ENCODE assay signal across 20 cellular contexts in the genomic region with DNA sequence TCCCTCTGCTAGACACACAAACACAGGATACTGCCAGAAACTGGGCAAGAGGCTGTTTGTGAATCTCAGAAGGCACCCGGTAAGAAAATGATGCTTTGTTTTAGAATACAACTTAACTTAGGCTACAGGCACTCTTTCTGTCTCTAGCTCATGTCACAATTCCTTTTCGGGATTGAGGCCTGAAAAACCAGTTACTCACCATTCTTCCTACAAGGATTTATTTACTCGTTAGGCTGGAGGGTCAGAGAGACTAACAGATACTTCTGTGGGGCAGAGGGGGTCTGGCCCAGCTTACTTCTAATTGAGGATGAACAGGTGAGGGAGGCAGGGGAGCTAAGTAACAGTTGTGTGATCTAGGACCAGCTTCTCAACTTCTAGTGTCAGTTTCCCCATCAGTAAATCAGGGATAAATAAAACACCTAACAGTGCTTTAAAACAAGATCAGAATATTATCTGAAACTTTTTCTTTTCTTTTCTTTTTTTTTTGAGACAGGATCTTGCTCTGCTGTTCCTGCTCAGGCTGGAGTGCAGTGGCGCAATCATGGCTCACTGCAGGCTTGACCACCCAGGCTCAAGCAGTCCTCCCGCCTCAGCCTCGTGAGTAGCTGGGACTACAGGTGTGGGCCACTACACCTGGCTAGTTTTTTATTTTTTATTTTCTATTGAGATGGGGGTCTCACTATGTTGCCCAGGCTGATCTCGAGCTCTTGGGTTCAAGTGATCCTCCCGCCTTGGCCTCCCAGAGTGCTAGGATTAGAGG. TPM values are rescaled to one million over a fixed set of nuclear protein-coding genes. Genes with fewer than 3 reads are reported as not detected.
DNase-seq lines count a peak whose midpoint lies in the region; ATAC-seq and TF ChIP-seq lines count a peak whose summit lies in the region.
"Had no signal": no experiment of that assay in that cellular context is flagged by ENCODE, and none has a peak within 500 bp of the region (broad histone marks: within the 10 kb centered on the region; RNA-seq: fewer than 3 reads in every experiment).

No MANE protein-coding gene starts in this region.

- H3K4me1 Mint-ChIP-seq in effector memory CD8-positive, alpha-beta T cell (ENCODE audit: low read depth in 2 of 2): peaks cover 15 to 43% of the 10 kb centered on the region in 2 donors
- H3K4me1 Mint-ChIP-seq in glutamatergic neuron (ENCODE audit: low read depth, unreplicated experiment): peaks cover 4% of the 10 kb centered on the region

- H3K36me3 Mint-ChIP-seq in effector memory CD8-positive, alpha-beta T cell (ENCODE audit: insufficient read depth): no peaks in the 10 kb centered on the region
- no peaks in the 10 kb centered on the region for H3K36me3 Mint-ChIP-seq in glutamatergic neuron (ENCODE audit: unreplicated experiment)

- intact Hi-C loops in transverse colon (cut with DNase I; ENCODE audit: low total_unique reads): no loop called here

- DNase-seq in SIG-M5 treated with dmso at 0.1 percent for 504 hours (lab: John Stamatoyannopoulos, UW; ENCODE audit: unreplicated experiment) (peak; percentile 26), SIG-M5 (lab: John Stamatoyannopoulos, UW) (no peak), transverse colon (no peak), NCI-H1930 (lab: John Stamatoyannopoulos, UW) (no peak), glutamatergic neuron (no peak)
- no peak for DNase-seq in effector memory CD8-positive, alpha-beta T cell
- DNase-seq: activated CD4-positive, alpha-beta T cell treated with anti-CD3 and anti-CD28 coated beads, Interleukin-2, amount 50 U/mL, for 1 hour; activated naive CD8-positive, alpha-beta T cell treated with anti-CD3 and anti-CD28 coated beads, Interleukin-2, amount 10 ng/mL, durations not matched to agents 7 days and 5 days; DND-41; HFFc6; NCI-H187; NCI-H226; SHP77; stimulated activated CD4-positive, alpha-beta T cell treated with anti-CD3 and anti-CD28 coated beads, Interleukin-2, amount 100 ng/mL, for 48 hours; stimulated activated naive CD8-positive, alpha-beta T cell treated with anti-CD3 and anti-CD28 coated beads, Interleukin-15, Interleukin-2, amounts not matched to agents 100 U/mL and 50 U/mL, for 24 hours; T-cell; tibial artery had no signal

- 84 to 89% methylated on average over 8 of the region's 8 CpGs for WGBS in transverse colon (ENCODE audit: low coverage in 1 of 2), 2 donors

- peak overlapping the region; percentile 60 for H3K27ac ChIP-seq in muscle layer of duodenum (ENCODE audit: low read length)
- H3K27ac ChIP-seq in transverse colon: peak overlapping the region; percentile 13 to 63 (median 28)
- H3K27ac ChIP-seq: KMS-11, tibial artery had no signal

- TF ChIP-seq CTCF in transverse colon (IDR thresholded peaks at IDR 0.05) (no peak), glutamatergic neuron (IDR thresholded peaks at IDR 0.05; ENCODE audit: partially characterized antibody, unreplicated experiment) (no peak)

- no peak for ATAC-seq in effector memory CD8-positive, alpha-beta T cell (replicated peaks)
- no peak for ATAC-seq in GM18873 (IDR thresholded peaks at IDR 0.05; ENCODE audit: low FRiP score, unreplicated experiment)
- ATAC-seq: stimulated activated naive CD8-positive, alpha-beta T cell treated with anti-CD3 and anti-CD28 coated beads, Interleukin-15, Interleukin-2, amounts not matched to agents 100 U/mL and 50 U/mL, for 24 hours; T-cell had no signal

- no peak for TF ChIP-seq EP300 in transverse colon (IDR thresholded peaks at IDR 0.05; ENCODE audit: low read depth)

- in situ Hi-C loops in transverse colon (cut with MboI; ENCODE audit: low pct_ligation_motif_present in 1 of 4, low pct_unique_long_range_greater_than_20kb in 1 of 4, low sequenced_read_pairs in 3 of 4): no loop called here

- no peak overlapping the region for H3K4me3 ChIP-seq in muscle layer of duodenum (ENCODE audit: low read depth in 1 of 2, low read length in 2 of 2)
- no peak overlapping the region for H3K4me3 ChIP-seq in transverse colon
- H3K4me3 ChIP-seq: tibial artery had no signal

- H3K27me3 Mint-ChIP-seq in effector memory CD8-positive, alpha-beta T cell: no peaks in the 10 kb centered on the region
- no peaks in the 10 kb centered on the region for H3K27me3 Mint-ChIP-seq in glutamatergic neuron (ENCODE audit: unreplicated experiment)
- H3K27me3 Mint-ChIP-seq: activated naive CD8-positive, alpha-beta T cell treated with anti-CD3 and anti-CD28 coated beads, Interleukin-2, amount 10 ng/mL, durations not matched to agents 7 days and 5 days; T-cell had no signal

- H3K27me3 ChIP-seq in muscle layer of duodenum (ENCODE audit: low read depth, low read length) (no peaks in the 10 kb centered on the region), transverse colon (no peaks in the 10 kb centered on the region)
- H3K27me3 ChIP-seq: tibial artery had no signal

- H3K9me3 ChIP-seq in muscle layer of duodenum (ENCODE audit: control insufficient read depth in 1 of 2, low read length in 2 of 2) (no peaks in the 10 kb centered on the region), transverse colon (no peaks in the 10 kb centered on the region)
- H3K9me3 ChIP-seq: tibial artery had no signal

- peak overlapping the region; percentile 44 to 74 for H3K27ac Mint-ChIP-seq in effector memory CD8-positive, alpha-beta T cell
- H3K27ac Mint-ChIP-seq in glutamatergic neuron (ENCODE audit: unreplicated experiment): no peak overlapping the region
- H3K27ac Mint-ChIP-seq: activated naive CD8-positive, alpha-beta T cell treated with anti-CD3 and anti-CD28 coated beads, Interleukin-2, amount 10 ng/mL, durations not matched to agents 7 days and 5 days; HFFc6; T-cell had no signal

- H3K36me3 ChIP-seq in muscle layer of duodenum (ENCODE audit: control insufficient read depth in 1 of 2, insufficient read depth in 2 of 2, low read length in 2 of 2) (no peaks in the 10 kb centered on the region), transverse colon (no peaks in the 10 kb centered on the region)
- H3K36me3 ChIP-seq: tibial artery had no signal

- no peak for TF ChIP-seq POLR2A in transverse colon (IDR thresholded peaks at IDR 0.05)

- no peak overlapping the region for H3K4me3 Mint-ChIP-seq in effector memory CD8-positive, alpha-beta T cell
- no peak overlapping the region for H3K4me3 Mint-ChIP-seq in glutamatergic neuron (ENCODE audit: unreplicated experiment)
- H3K4me3 Mint-ChIP-seq: activated naive CD8-positive, alpha-beta T cell treated with anti-CD3 and anti-CD28 coated beads, Interleukin-2, amount 10 ng/mL, durations not matched to agents 7 days and 5 days; HFFc6; T-cell had no signal

- H3K4me1 ChIP-seq in muscle layer of duodenum (ENCODE audit: control insufficient read depth in 1 of 2, insufficient read depth in 2 of 2, low read length in 2 of 2) (peaks cover 7 to 26% of the 10 kb centered on the region in 2 donors), transverse colon (peaks cover 3 to 52% (median 20%) of the 10 kb centered on the region in 4 donors)

- H3K9me3 Mint-ChIP-seq in effector memory CD8-positive, alpha-beta T cell: no peaks in the 10 kb centered on the region
- H3K9me3 Mint-ChIP-seq in glutamatergic neuron (ENCODE audit: unreplicated experiment): no peaks in the 10 kb centered on the region
- H3K9me3 Mint-ChIP-seq: activated naive CD8-positive, alpha-beta T cell treated with anti-CD3 and anti-CD28 coated beads, Interleukin-2, amount 10 ng/mL, durations not matched to agents 7 days and 5 days; HFFc6; T-cell had no signal

RNA-seq across cellular contexts. Expression of gene NFYC, which starts 31.9 kb away (rescaled TPM):
- total RNA-seq in transverse colon: 100 to 1,000 TPM in 1 of 4 donors, 10 to 100 TPM in 3; 34.4 to 101 (median 76.4) TPM
- total RNA-seq in glutamatergic neuron (ENCODE audit: unreplicated experiment): 44.2 TPM

RNA-seq across cellular contexts. Expression of gene RIMS3, which starts 57.9 kb away (rescaled TPM):
- total RNA-seq in transverse colon: 10 to 100 TPM in 1 of 4 donors, 1 to 10 TPM in 3; 1.9 to 14.7 (median 5.4) TPM
- total RNA-seq in glutamatergic neuron (ENCODE audit: unreplicated experiment): 126 TPM
